In genomic region chr6:13297391-13297790, GRCh38 we compare ENCODE assay signal across 31 cellular contexts.
"Had no signal": no experiment of that assay in that cellular context is flagged by ENCODE, and none has a peak within 500 bp of the region (broad histone marks: within the 10 kb centered on the region; RNA-seq: fewer than 3 reads in every experiment).

No MANE protein-coding gene starts in this region.

- H3K27me3 ChIP-seq: adrenal gland, body of pancreas, dorsolateral prefrontal cortex, esophagus muscularis mucosa, foreskin keratinocyte, gastrocnemius medialis, heart left ventricle had no signal

- H3K9me3 ChIP-seq: adrenal gland, body of pancreas, esophagus muscularis mucosa, gastrocnemius medialis, heart left ventricle had no signal

- H3K4me3 Mint-ChIP-seq: activated CD4-positive, alpha-beta memory T cell treated with anti-CD3 and anti-CD28 coated beads for 36 hours; activated CD4-positive, alpha-beta T cell treated with anti-CD3 and anti-CD28 coated beads for 36 hours; activated CD4-positive, alpha-beta T cell treated with anti-CD3 and anti-CD28 coated beads, Interleukin-2, amount 10 ng/mL, durations not matched to agents 24 days and 14 days; activated naive CD4-positive, alpha-beta T cell treated with anti-CD3 and anti-CD28 coated beads for 36 hours; activated naive CD4-positive, alpha-beta T cell treated with anti-CD3 and anti-CD28 coated beads, Interleukin-2, amount 50 U/mL, for 24 hours; activated naive CD8-positive, alpha-beta T cell treated with anti-CD3 and anti-CD28 coated beads for 36 hours; activated naive CD8-positive, alpha-beta T cell treated with anti-CD3 and anti-CD28 coated beads, Interleukin-2, amount 50 U/mL, for 24 hours; activated T-cell treated with anti-CD3 and anti-CD28 coated beads, Interleukin-2, amount 50 U/mL, for 24 hours; activated T-helper 17 cell treated with anti-CD3 and anti-CD28 coated beads, Interleukin-2, amount 50 U/mL, for 72 hours; dendritic cell treated with granulocyte-macrophage colony-stimulating factor and Interleukin-4, amounts not matched to agents 40 ng/mL and 50 ng/mL, for 4 days had no signal

- H3K4me1 ChIP-seq: body of pancreas, foreskin keratinocyte had no signal

- H3K4me3 ChIP-seq: adrenal gland, body of pancreas, coronary artery, dorsolateral prefrontal cortex, esophagus muscularis mucosa, gastrocnemius medialis, heart left ventricle had no signal

- H3K27ac ChIP-seq: adrenal gland, body of pancreas, coronary artery, dorsolateral prefrontal cortex, esophagus muscularis mucosa, foreskin keratinocyte, gastrocnemius medialis, heart left ventricle had no signal

- ATAC-seq: activated CD4-positive, alpha-beta T cell treated with anti-CD3 and anti-CD28 coated beads for 36 hours; activated T-helper 17 cell treated with anti-CD3 and anti-CD28 coated beads, Interleukin-2, amount 50 U/mL, for 72 hours; body of pancreas; foreskin keratinocyte; gastrocnemius medialis; heart left ventricle had no signal

- H3K27ac Mint-ChIP-seq: activated CD4-positive, alpha-beta memory T cell treated with anti-CD3 and anti-CD28 coated beads for 36 hours; activated CD4-positive, alpha-beta T cell treated with anti-CD3 and anti-CD28 coated beads for 36 hours; activated CD4-positive, alpha-beta T cell treated with anti-CD3 and anti-CD28 coated beads, Interleukin-2, amount 10 ng/mL, durations not matched to agents 24 days and 14 days; activated naive CD4-positive, alpha-beta T cell treated with anti-CD3 and anti-CD28 coated beads for 36 hours; activated naive CD4-positive, alpha-beta T cell treated with anti-CD3 and anti-CD28 coated beads, Interleukin-2, amount 50 U/mL, for 24 hours; activated naive CD8-positive, alpha-beta T cell treated with anti-CD3 and anti-CD28 coated beads for 36 hours; activated naive CD8-positive, alpha-beta T cell treated with anti-CD3 and anti-CD28 coated beads, Interleukin-2, amount 50 U/mL, for 24 hours; activated T-cell treated with anti-CD3 and anti-CD28 coated beads, Interleukin-2, amount 50 U/mL, for 24 hours had no signal

- DNase-seq: activated CD4-positive, alpha-beta memory T cell treated with anti-CD3 and anti-CD28 coated beads for 36 hours; activated CD4-positive, alpha-beta T cell treated with anti-CD3 and anti-CD28 coated beads for 36 hours; activated CD4-positive, alpha-beta T cell treated with anti-CD3 and anti-CD28 coated beads, Interleukin-2, amount 10 ng/mL, durations not matched to agents 24 days and 14 days; activated CD4-positive, CD25-positive, alpha-beta regulatory T cell; activated CD4-positive, CD25-positive, alpha-beta regulatory T cell treated with anti-CD3 and anti-CD28 coated beads, Interleukin-2, amount 50 U/mL, for 72 hours; activated CD8-positive, alpha-beta memory T cell treated with anti-CD3 and anti-CD28 coated beads, Interleukin-2, amount 50 U/mL, for 48 hours; activated effector memory CD4-positive, alpha-beta T cell treated with anti-CD3 and anti-CD28 coated beads, Interleukin-2, amount 50 U/mL, for 16 hours; activated naive CD4-positive, alpha-beta T cell treated with anti-CD3 and anti-CD28 coated beads for 36 hours; activated naive CD8-positive, alpha-beta T cell treated with anti-CD3 and anti-CD28 coated beads for 36 hours; activated naive CD8-positive, alpha-beta T cell treated with anti-CD3 and anti-CD28 coated beads, Interleukin-2, amount 50 U/mL, for 24 hours; activated T-cell treated with anti-CD3 and anti-CD28 coated beads for 4 hours; activated T-cell treated with anti-CD3 and anti-CD28 coated beads, Interleukin-2, amount 50 U/mL, for 24 hours; adrenal gland; amygdala; aorta; body of pancreas; central memory CD4-positive, alpha-beta T cell; cerebellar nuclear complex; dorsolateral prefrontal cortex; effector memory CD4-positive, alpha-beta T cell; erythroblast; foreskin keratinocyte; gastrocnemius medialis; glutamatergic neuron; heart left ventricle; T-helper 2 cell had no signal

- H3K9me3 Mint-ChIP-seq: activated CD4-positive, alpha-beta memory T cell treated with anti-CD3 and anti-CD28 coated beads for 36 hours; activated CD4-positive, alpha-beta T cell treated with anti-CD3 and anti-CD28 coated beads, Interleukin-2, amount 10 ng/mL, durations not matched to agents 24 days and 14 days; activated naive CD4-positive, alpha-beta T cell treated with anti-CD3 and anti-CD28 coated beads for 36 hours; activated naive CD4-positive, alpha-beta T cell treated with anti-CD3 and anti-CD28 coated beads, Interleukin-2, amount 50 U/mL, for 24 hours; activated naive CD8-positive, alpha-beta T cell treated with anti-CD3 and anti-CD28 coated beads for 36 hours; activated naive CD8-positive, alpha-beta T cell treated with anti-CD3 and anti-CD28 coated beads, Interleukin-2, amount 50 U/mL, for 24 hours; activated T-cell treated with anti-CD3 and anti-CD28 coated beads, Interleukin-2, amount 50 U/mL, for 24 hours; activated T-helper 17 cell treated with anti-CD3 and anti-CD28 coated beads, Interleukin-2, amount 50 U/mL, for 72 hours; dendritic cell treated with granulocyte-macrophage colony-stimulating factor and Interleukin-4, amounts not matched to agents 40 ng/mL and 50 ng/mL, for 4 days had no signal

- H3K27me3 Mint-ChIP-seq: activated CD4-positive, alpha-beta memory T cell treated with anti-CD3 and anti-CD28 coated beads for 36 hours; activated CD4-positive, alpha-beta T cell treated with anti-CD3 and anti-CD28 coated beads for 36 hours; activated CD4-positive, alpha-beta T cell treated with anti-CD3 and anti-CD28 coated beads, Interleukin-2, amount 10 ng/mL, durations not matched to agents 24 days and 14 days; activated naive CD4-positive, alpha-beta T cell treated with anti-CD3 and anti-CD28 coated beads, Interleukin-2, amount 50 U/mL, for 24 hours; activated naive CD8-positive, alpha-beta T cell treated with anti-CD3 and anti-CD28 coated beads for 36 hours; activated naive CD8-positive, alpha-beta T cell treated with anti-CD3 and anti-CD28 coated beads, Interleukin-2, amount 50 U/mL, for 24 hours; activated T-cell treated with anti-CD3 and anti-CD28 coated beads, Interleukin-2, amount 50 U/mL, for 24 hours; activated T-helper 17 cell treated with anti-CD3 and anti-CD28 coated beads, Interleukin-2, amount 50 U/mL, for 72 hours had no signal
